1 cellular context compared by ENCODE assay signal in the genomic region with DNA sequence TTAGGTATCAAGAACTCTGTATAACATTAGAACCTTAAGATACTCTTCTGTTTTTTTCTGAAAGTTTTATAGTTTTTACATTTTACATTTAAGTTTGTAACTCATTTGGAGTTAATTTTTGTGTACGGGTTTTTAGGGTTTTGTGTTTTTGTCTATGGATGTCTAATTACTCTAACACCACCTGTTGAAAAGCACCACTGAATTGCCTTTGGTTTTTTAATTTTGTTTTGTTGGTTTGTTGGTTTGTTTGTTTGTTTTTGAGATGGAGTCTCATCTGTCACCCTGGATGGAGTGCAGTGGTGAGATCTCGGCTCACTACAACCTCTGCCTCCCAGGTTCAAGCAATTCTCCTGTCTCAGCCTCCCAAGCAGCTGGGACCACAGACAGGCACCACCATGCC.
"Had no signal": no experiment of that assay in that cellular context is flagged by ENCODE, and none has a peak within 500 bp of the region (broad histone marks: within the 10 kb centered on the region; RNA-seq: fewer than 3 reads in every experiment).

No MANE protein-coding gene starts in this region.

- H3K4me3 ChIP-seq: GM12878 had no signal

- ATAC-seq: GM12878 had no signal
